ENCODE assay signal across 11 cellular contexts in genomic region chr19:2700660-2701360, GRCh38. TPM values are rescaled to one million over a fixed set of nuclear protein-coding genes. Genes with fewer than 3 reads are reported as not detected.
DNase-seq lines count a peak whose midpoint lies in the region; ATAC-seq and TF ChIP-seq lines count a peak whose summit lies in the region.
"Had no signal": no experiment of that assay in that cellular context is flagged by ENCODE, and none has a peak within 500 bp of the region (broad histone marks: within the 10 kb centered on the region; RNA-seq: fewer than 3 reads in every experiment).

No MANE protein-coding gene starts in this region.

- H3K4me3 ChIP-seq in GM06990 (replicated peaks; ENCODE audit: low read depth, low read length) (peak overlapping the region; percentile 74), suprapubic skin (no peak overlapping the region)

- peaks cover 20% of the 10 kb centered on the region for H3K4me1 Mint-ChIP-seq in T-helper 17 cell
- H3K4me1 Mint-ChIP-seq in naive thymus-derived CD8-positive, alpha-beta T cell = peaks cover 25 to 41% (median 39%) of the 10 kb centered on the region in 4 donors

- H3K27ac Mint-ChIP-seq in T-helper 17 cell = no peak overlapping the region
- H3K27ac Mint-ChIP-seq in naive thymus-derived CD8-positive, alpha-beta T cell = peak overlapping the region in 8 of 10 donors; percentile 8 to 85 (median 68)

- TF ChIP-seq CTCF in GM06990 (IDR thresholded peaks at IDR 0.05; ENCODE audit: insufficient read depth, low read length, poor library complexity, severe bottlenecking) = no peak
- TF ChIP-seq CTCF in suprapubic skin (IDR thresholded peaks at IDR 0.05) = no peak

- peaks cover 18% of the 10 kb centered on the region for H3K4me1 ChIP-seq in suprapubic skin
- H3K4me1 ChIP-seq: Caco-2 had no signal

- no peaks in the 10 kb centered on the region for H3K27me3 ChIP-seq in GM06990 (replicated peaks; ENCODE audit: control insufficient read depth, insufficient read depth, low read length)
- no peaks in the 10 kb centered on the region for H3K27me3 ChIP-seq in suprapubic skin

- no peak overlapping the region for H3K27ac ChIP-seq in suprapubic skin

- POLR2A ChIA-PET in naive thymus-derived CD8-positive, alpha-beta T cell (lab: Charles Lee) = interaction anchor here (0.5 to 2.3 kb wide), 6 partner anchors 10 to 352 kb away, joined by 3 to 6 read pairs (median 4); partner anchors contain the start of genes GADD45B and SLC39A3

- peak overlapping the region; percentile 79 for H3K4me3 Mint-ChIP-seq in T-helper 17 cell
- H3K4me3 Mint-ChIP-seq in naive thymus-derived CD8-positive, alpha-beta T cell = peak overlapping the region in 9 of 10 donors; percentile 9 to 86 (median 77)

- 33% methylated on average over 26 of the region's 26 CpGs for WGBS in suprapubic skin

- ATAC-seq in T-helper 17 cell = no peak
- no peak for ATAC-seq in naive thymus-derived CD8-positive, alpha-beta T cell
- ATAC-seq: left cardiac atrium had no signal

- no peak for TF ChIP-seq POLR2A in suprapubic skin (IDR thresholded peaks at IDR 0.05)

- DNase-seq in GM06990 (ENCODE audit: extremely low read depth, insufficient read length) (no peak), T-helper 17 cell (no peak), suprapubic skin (ENCODE audit: low spot score in 2 of 2) (no peak), NCI-H2029 treated with DMSO at 0.1 percent for 48 hours (lab: John Stamatoyannopoulos, UW) (no peak)
- no peak for DNase-seq in naive thymus-derived CD8-positive, alpha-beta T cell
- DNase-seq in activated CD8-positive, alpha-beta memory T cell treated with anti-CD3 and anti-CD28 coated beads for 24 hours = no peak
- DNase-seq: activated T-cell treated with anti-CD3 and anti-CD28 coated beads, Interleukin-2, amount 50 U/mL, for 48 hours; Caco-2; left cardiac atrium; NCI-H1436; T1000 had no signal

- H3K9me3 ChIP-seq in T-helper 17 cell (ENCODE audit: control insufficient read depth, low read length, poor library complexity, severe bottlenecking) (no peaks in the 10 kb centered on the region), suprapubic skin (no peaks in the 10 kb centered on the region)
- H3K9me3 ChIP-seq: Caco-2 had no signal

- H3K36me3 Mint-ChIP-seq in T-helper 17 cell (ENCODE audit: low read depth) = no peaks in the 10 kb centered on the region
- no peaks in the 10 kb centered on the region for H3K36me3 Mint-ChIP-seq in naive thymus-derived CD8-positive, alpha-beta T cell

- no peaks in the 10 kb centered on the region for H3K9me3 Mint-ChIP-seq in naive thymus-derived CD8-positive, alpha-beta T cell

- no peak for TF ChIP-seq EP300 in suprapubic skin (IDR thresholded peaks at IDR 0.05)

- no peaks in the 10 kb centered on the region for H3K27me3 Mint-ChIP-seq in T-helper 17 cell
- H3K27me3 Mint-ChIP-seq in naive thymus-derived CD8-positive, alpha-beta T cell = no peaks in the 10 kb centered on the region

- H3K36me3 ChIP-seq in GM06990 (ENCODE audit: control insufficient read depth, insufficient read depth, low read length) = no peaks in the 10 kb centered on the region
- H3K36me3 ChIP-seq in suprapubic skin = no peaks in the 10 kb centered on the region

RNA-seq across cellular contexts. Expression of gene GNG7, which starts 1.7 kb away (rescaled TPM):
- total RNA-seq in T-helper 17 cell (1 to 10 TPM; 2.1 to 4.5 TPM), suprapubic skin (1 to 10 TPM; 2.1 to 4.3 (median 3.0) TPM)
- 1 to 10 TPM; 8.5 TPM for total RNA-seq in naive thymus-derived CD8-positive, alpha-beta T cell
- 1 to 10 TPM; 1.8 to 4.2 (median 2.5) TPM for polyA plus RNA-seq in naive thymus-derived CD8-positive, alpha-beta T cell

RNA-seq across cellular contexts. Expression of gene DIRAS1, which starts 20.4 kb away (rescaled TPM):
- total RNA-seq in T-helper 17 cell = under 1 TPM; 0.40 to 0.42 TPM
- under 1 TPM; 0.75 to 0.77 TPM for total RNA-seq in naive thymus-derived CD8-positive, alpha-beta T cell
- polyA plus RNA-seq in naive thymus-derived CD8-positive, alpha-beta T cell = not detected
- total RNA-seq in suprapubic skin = 1 to 10 TPM in 3 of 4 donors, under 1 TPM in 1; 0.68 to 4.5 (median 2.1) TPM

RNA-seq across cellular contexts. Expression of gene SLC39A3, which starts 39.0 kb away (rescaled TPM):
- 10 to 100 TPM; 12.3 to 20.6 TPM for total RNA-seq in T-helper 17 cell
- total RNA-seq in naive thymus-derived CD8-positive, alpha-beta T cell = 10 to 100 TPM; 23.2 to 23.4 TPM
- 10 to 100 TPM; 41.1 to 43.8 (median 41.6) TPM for polyA plus RNA-seq in naive thymus-derived CD8-positive, alpha-beta T cell
- 10 to 100 TPM in 3 of 4 donors, 1 to 10 TPM in 1; 8.0 to 31.1 (median 23.0) TPM for total RNA-seq in suprapubic skin
